In the genomic region with DNA sequence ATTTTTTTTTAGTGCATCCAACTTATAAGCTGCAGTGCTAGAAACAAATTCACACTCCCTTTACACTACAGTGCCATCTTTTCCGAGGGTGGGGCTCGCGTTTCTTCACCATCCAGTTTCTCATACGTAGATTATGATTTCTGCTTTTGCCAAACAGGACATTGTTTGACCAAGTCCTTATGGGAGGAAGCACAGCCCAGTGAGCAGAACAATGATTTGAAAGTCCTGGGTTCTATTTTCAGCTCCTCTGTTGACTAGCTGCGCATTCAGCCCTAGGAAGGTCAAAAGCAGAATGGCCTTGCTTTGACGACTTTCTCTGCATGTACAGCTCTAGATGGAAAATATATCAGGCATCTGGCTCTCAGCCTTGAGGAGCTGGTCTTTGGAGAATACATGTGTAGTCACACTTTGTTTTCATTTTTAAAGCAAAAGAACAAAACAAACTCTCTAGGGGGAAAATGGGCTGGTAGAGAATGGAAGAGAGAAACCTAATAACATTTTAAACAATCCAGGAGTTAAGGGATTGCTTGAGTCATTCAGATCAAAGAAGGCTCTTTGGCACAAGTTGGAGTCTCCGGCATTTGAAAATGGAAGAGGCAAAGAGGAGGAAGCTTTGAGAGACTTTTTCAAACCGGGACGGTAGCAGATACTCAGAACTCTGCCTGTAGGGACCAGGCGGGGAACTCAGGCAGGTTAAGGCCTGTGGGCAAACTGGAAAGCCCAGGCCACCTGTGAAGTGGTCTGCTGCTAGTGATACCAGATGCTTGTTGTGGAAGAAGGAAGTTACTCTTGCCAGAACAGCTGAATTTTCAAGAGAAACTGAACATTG, we compare ENCODE assay signal across 8 cellular contexts.
DNase-seq lines count a peak whose midpoint lies in the region; ATAC-seq and TF ChIP-seq lines count a peak whose summit lies in the region.

No MANE protein-coding gene starts in this region.

- peak overlapping the region; percentile 98 for H3K27ac ChIP-seq in OCI-LY3 (ENCODE audit: low read length)

- peak overlapping the region; percentile 84 for H3K9ac ChIP-seq in OCI-LY3 (ENCODE audit: low read length)

- no peaks in the 10 kb centered on the region for H3K27me3 ChIP-seq in OCI-LY3 (ENCODE audit: low read depth, low read length)

- H3K4me2 ChIP-seq in OCI-LY3 (ENCODE audit: low read length) = peak overlapping the region; percentile 84

- H3K4me3 ChIP-seq in OCI-LY3 (ENCODE audit: low read length) (peak overlapping the region; percentile 60), mucosa of descending colon (no peak overlapping the region)

- H4K20me1 ChIP-seq in OCI-LY3 (ENCODE audit: insufficient read depth, low read length) = no peaks in the 10 kb centered on the region

- DNase-seq in mucosa of descending colon (peak in 1 of 3 donors; percentile 53), NCI-H2196 treated with DMSO at 0.1 percent for 48 hours (lab: John Stamatoyannopoulos, UW; ENCODE audit: unreplicated experiment) (no peak), NCI-H774 (lab: John Stamatoyannopoulos, UW) (no peak), NCI-H2081 treated with DMSO at 0.1 percent for 48 hours (lab: John Stamatoyannopoulos, UW) (no peak)
- no peak for DNase-seq in activated CD4-positive, alpha-beta T cell treated with anti-CD3 and anti-CD28 coated beads for 48 hours

- H3K9me3 ChIP-seq in OCI-LY3 (ENCODE audit: insufficient read depth, low read length) (peaks cover 12% of the 10 kb centered on the region; the same call in 1 of the 2 replicates), mucosa of descending colon (no peaks in the 10 kb centered on the region)

- ATAC-seq in GM18508 (IDR thresholded peaks at IDR 0.05; ENCODE audit: insufficient read depth, unreplicated experiment) (peak; percentile 75), GM21825 (IDR thresholded peaks at IDR 0.05; ENCODE audit: unreplicated experiment) (peak; percentile 77), mucosa of descending colon (peak; percentile 68)

- peak overlapping the region; percentile 61; the same call in 1 of the 2 replicates for H2AFZ ChIP-seq in OCI-LY3 (ENCODE audit: low read depth, low read length)

- H3K36me3 ChIP-seq in OCI-LY3 (replicated peaks; ENCODE audit: low read depth, low read length) (peaks cover 6% of the 10 kb centered on the region), mucosa of descending colon (ENCODE audit: low read depth) (no peaks in the 10 kb centered on the region)

- no peak for TF ChIP-seq CTCF in OCI-LY3 (IDR thresholded peaks at IDR 0.05; ENCODE audit: low read depth, low read length)
- no peak for TF ChIP-seq CTCF in mucosa of descending colon (IDR thresholded peaks at IDR 0.05)

- H3K4me1 ChIP-seq in OCI-LY3 (ENCODE audit: low read length) (peaks cover 56% of the 10 kb centered on the region), mucosa of descending colon (ENCODE audit: low read depth) (no peaks in the 10 kb centered on the region)

- H3K79me2 ChIP-seq in OCI-LY3 (ENCODE audit: low read length) = no peaks in the 10 kb centered on the region

- intact Hi-C loops in mucosa of descending colon (cut with DNase I, micrococcal nuclease) = no loop called here
